Comparison of ENCODE assay signal across 37 cellular contexts in genomic region chr12:40662366-40662765, GRCh38. TPM values are rescaled to one million over a fixed set of nuclear protein-coding genes. Genes with fewer than 3 reads are reported as not detected.
"Had no signal": no experiment of that assay in that cellular context is flagged by ENCODE, and none has a peak within 500 bp of the region (broad histone marks: within the 10 kb centered on the region; RNA-seq: fewer than 3 reads in every experiment).

No MANE protein-coding gene starts in this region.

- H3K27me3 ChIP-seq: MG63 had no signal

- H3K9me3 ChIP-seq: MG63 had no signal

- H3K4me3 ChIP-seq: MG63 had no signal

- H3K27ac ChIP-seq: KMS-11 had no signal

- DNase-seq: Karpas-422, Kasumi-1, MG63, MM.1S, MV-4-11, NCI-H1048, NCI-H1092, NCI-H1092 treated with DMSO at 0.1 percent for 48 hours, NCI-H1105, NCI-H1105 treated with DMSO at 0.1 percent for 48 hours, NCI-H1417, NCI-H1417 treated with DMSO at 0.1 percent for 48 hours, NCI-H1436, NCI-H1436 treated with DMSO at 0.1 percent for 48 hours, NCI-H146, NCI-H1694 treated with DMSO at 0.1 percent for 48 hours, NCI-H187, NCI-H187 treated with DMSO at 0.1 percent for 48 hours, NCI-H1930, NCI-H2029, NCI-H2029 treated with DMSO at 0.1 percent for 48 hours, NCI-H2081, NCI-H2081 treated with DMSO at 0.1 percent for 48 hours, NCI-H2107, NCI-H2171, NCI-H2171 treated with DMSO at 0.1 percent for 48 hours, NCI-H2227 treated with DMSO at 0.1 percent for 48 hours, NCI-H226, NCI-H345, NCI-H446, NCI-H446 treated with DMSO at 0.1 percent for 48 hours, NCI-H510A, NCI-H510A treated with DMSO at 0.1 percent for 48 hours, NCI-H524 had no signal

- H3K36me3 ChIP-seq: MG63 had no signal

RNA-seq across cellular contexts. Expression of gene CNTN1, which starts 29.9 kb away (rescaled TPM):
- total RNA-seq: LHCN-M2, MCF 10A had no signal
